In the genomic region with DNA sequence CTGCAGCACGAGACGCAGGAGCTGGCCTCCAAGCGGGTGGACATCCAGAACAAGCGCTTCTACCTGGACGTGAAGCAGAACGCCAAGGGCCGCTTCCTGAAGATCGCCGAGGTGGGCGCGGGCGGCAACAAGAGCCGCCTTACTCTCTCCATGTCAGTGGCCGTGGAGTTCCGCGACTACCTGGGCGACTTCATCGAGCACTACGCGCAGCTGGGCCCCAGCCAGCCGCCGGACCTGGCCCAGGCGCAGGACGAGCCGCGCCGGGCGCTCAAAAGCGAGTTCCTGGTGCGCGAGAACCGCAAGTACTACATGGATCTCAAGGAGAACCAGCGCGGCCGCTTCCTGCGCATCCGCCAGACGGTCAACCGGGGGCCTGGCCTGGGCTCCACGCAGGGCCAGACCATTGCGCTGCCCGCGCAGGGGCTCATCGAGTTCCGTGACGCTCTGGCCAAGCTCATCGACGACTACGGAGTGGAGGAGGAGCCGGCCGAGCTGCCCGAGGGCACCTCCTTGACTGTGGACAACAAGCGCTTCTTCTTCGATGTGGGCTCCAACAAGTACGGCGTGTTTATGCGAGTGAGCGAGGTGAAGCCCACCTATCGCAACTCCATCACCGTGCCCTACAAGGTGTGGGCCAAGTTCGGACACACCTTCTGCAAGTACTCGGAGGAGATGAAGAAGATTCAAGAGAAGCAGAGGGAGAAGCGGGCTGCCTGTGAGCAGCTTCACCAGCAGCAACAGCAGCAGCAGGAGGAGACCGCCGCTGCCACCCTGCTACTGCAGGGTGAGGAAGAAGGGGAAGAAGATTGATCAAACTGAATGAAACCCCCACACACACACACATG, we compare ENCODE assay signal across 1 cellular context.
TF ChIP-seq lines count a peak whose summit lies in the region.

No MANE protein-coding gene starts in this region.

TF ChIP-seq in HepG2, 621 proteins besides CTCF, POLR2A, EP300 and RAD21 (continued from another document and continues in another):
- TF ChIP-seq HMG20A (CRISPR knock-in tag; IDR thresholded peaks at IDR 0.05; ENCODE audit: borderline replicate concordance) (no peak), HNRNPL (IDR thresholded peaks at IDR 0.05; ENCODE audit: low read depth, low read length) (no peak), TBL1XR1 (IDR thresholded peaks at IDR 0.05; ENCODE audit: borderline replicate concordance, low read length, partially characterized antibody) (no peak), ZNF816 (CRISPR knock-in tag; IDR thresholded peaks at IDR 0.05; ENCODE audit: borderline replicate concordance) (0 out of 2 replicates have a peak, but pooled peaks have one; percentile 33), PHF8 (CRISPR knock-in tag; IDR thresholded peaks at IDR 0.05) (peak; percentile 81), TSC22D2 (CRISPR knock-in tag; IDR thresholded peaks at IDR 0.05; ENCODE audit: borderline replicate concordance) (no peak), NR2F2 (IDR thresholded peaks at IDR 0.05; ENCODE audit: borderline replicate concordance, low read depth) (no peak), ZBTB38 (CRISPR knock-in tag; IDR thresholded peaks at IDR 0.05) (peak; percentile 18; the same call in 1 of the 2 replicates), ZNF333 (CRISPR knock-in tag; IDR thresholded peaks at IDR 0.05; ENCODE audit: borderline replicate concordance) (0 out of 2 replicates have a peak, but pooled peaks have one; percentile 22), FIP1L1 (IDR thresholded peaks at IDR 0.05; ENCODE audit: borderline replicate concordance, insufficient read depth, low read depth, low read length) (no peak), ZNF598 (CRISPR knock-in tag; IDR thresholded peaks at IDR 0.05; ENCODE audit: borderline replicate concordance) (peak; percentile 52; the same call in 1 of the 2 replicates), CCDC6 (CRISPR knock-in tag; IDR thresholded peaks at IDR 0.05) (peak; percentile 20; the same call in 1 of the 2 replicates), IKZF4 (CRISPR knock-in tag; IDR thresholded peaks at IDR 0.05; ENCODE audit: borderline replicate concordance, low read depth, not compliant biosample characterization) (no peak), KMT2A (CRISPR knock-in tag; IDR thresholded peaks at IDR 0.05) (peak; percentile 60), NFYB (CRISPR knock-in tag; IDR thresholded peaks at IDR 0.05) (no peak), ZNF549 (CRISPR knock-in tag; IDR thresholded peaks at IDR 0.05) (no peak), ZNF615 (CRISPR knock-in tag; IDR thresholded peaks at IDR 0.05; ENCODE audit: borderline replicate concordance) (no peak)
- TF ChIP-seq, protein P1, sequence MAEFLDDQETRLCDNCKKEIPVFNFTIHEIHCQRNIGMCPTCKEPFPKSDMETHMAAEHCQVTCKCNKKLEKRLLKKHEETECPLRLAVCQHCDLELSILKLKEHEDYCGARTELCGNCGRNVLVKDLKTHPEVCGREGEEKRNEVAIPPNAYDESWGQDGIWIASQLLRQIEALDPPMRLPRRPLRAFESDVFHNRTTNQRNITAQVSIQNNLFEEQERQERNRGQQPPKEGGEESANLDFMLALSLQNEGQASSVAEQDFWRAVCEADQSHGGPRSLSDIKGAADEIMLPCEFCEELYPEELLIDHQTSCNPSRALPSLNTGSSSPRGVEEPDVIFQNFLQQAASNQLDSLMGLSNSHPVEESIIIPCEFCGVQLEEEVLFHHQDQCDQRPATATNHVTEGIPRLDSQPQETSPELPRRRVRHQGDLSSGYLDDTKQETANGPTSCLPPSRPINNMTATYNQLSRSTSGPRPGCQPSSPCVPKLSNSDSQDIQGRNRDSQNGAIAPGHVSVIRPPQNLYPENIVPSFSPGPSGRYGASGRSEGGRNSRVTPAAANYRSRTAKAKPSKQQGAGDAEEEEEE (CRISPR knock-in tag; IDR thresholded peaks at IDR 0.05; ENCODE audit: borderline replicate concordance): no peak
- TF ChIP-seq, protein P2, sequence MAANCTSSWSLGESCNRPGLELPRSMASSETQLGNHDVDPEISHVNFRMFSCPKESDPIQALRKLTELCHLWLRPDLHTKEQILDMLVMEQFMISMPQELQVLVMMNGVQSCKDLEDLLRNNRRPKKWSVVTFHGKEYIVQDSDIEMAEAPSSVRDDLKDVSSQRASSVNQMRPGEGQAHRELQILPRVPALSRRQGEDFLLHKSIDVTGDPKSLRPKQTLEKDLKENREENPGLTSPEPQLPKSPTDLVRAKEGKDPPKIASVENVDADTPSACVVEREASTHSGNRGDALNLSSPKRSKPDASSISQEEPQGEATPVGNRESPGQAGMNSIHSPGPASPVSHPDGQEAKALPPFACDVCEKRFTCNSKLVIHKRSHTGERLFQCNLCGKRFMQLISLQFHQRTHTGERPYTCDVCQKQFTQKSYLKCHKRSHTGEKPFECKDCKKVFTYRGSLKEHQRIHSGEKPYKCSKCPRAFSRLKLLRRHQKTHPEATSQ (CRISPR knock-in tag; IDR thresholded peaks at IDR 0.05; ENCODE audit: borderline replicate concordance): no peak
- TF ChIP-seq, protein P3, sequence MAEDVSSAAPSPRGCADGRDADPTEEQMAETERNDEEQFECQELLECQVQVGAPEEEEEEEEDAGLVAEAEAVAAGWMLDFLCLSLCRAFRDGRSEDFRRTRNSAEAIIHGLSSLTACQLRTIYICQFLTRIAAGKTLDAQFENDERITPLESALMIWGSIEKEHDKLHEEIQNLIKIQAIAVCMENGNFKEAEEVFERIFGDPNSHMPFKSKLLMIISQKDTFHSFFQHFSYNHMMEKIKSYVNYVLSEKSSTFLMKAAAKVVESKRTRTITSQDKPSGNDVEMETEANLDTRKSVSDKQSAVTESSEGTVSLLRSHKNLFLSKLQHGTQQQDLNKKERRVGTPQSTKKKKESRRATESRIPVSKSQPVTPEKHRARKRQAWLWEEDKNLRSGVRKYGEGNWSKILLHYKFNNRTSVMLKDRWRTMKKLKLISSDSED (CRISPR knock-in tag; IDR thresholded peaks at IDR 0.05): no peak
- TF ChIP-seq, protein P4, sequence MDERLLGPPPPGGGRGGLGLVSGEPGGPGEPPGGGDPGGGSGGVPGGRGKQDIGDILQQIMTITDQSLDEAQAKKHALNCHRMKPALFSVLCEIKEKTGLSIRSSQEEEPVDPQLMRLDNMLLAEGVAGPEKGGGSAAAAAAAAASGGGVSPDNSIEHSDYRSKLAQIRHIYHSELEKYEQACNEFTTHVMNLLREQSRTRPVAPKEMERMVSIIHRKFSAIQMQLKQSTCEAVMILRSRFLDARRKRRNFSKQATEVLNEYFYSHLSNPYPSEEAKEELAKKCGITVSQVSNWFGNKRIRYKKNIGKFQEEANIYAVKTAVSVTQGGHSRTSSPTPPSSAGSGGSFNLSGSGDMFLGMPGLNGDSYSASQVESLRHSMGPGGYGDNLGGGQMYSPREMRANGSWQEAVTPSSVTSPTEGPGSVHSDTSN (CRISPR knock-in tag; IDR thresholded peaks at IDR 0.05): no peak
- TF ChIP-seq, protein P5, sequence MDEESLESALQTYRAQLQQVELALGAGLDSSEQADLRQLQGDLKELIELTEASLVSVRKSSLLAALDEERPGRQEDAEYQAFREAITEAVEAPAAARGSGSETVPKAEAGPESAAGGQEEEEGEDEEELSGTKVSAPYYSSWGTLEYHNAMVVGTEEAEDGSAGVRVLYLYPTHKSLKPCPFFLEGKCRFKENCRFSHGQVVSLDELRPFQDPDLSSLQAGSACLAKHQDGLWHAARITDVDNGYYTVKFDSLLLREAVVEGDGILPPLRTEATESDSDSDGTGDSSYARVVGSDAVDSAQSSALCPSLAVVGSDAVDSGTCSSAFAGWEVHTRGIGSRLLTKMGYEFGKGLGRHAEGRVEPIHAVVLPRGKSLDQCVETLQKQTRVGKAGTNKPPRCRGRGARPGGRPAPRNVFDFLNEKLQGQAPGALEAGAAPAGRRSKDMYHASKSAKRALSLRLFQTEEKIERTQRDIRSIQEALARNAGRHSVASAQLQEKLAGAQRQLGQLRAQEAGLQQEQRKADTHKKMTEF (CRISPR knock-in tag; IDR thresholded peaks at IDR 0.05): peak; percentile 39; the same call in 1 of the 2 replicates
- TF ChIP-seq, protein P6, sequence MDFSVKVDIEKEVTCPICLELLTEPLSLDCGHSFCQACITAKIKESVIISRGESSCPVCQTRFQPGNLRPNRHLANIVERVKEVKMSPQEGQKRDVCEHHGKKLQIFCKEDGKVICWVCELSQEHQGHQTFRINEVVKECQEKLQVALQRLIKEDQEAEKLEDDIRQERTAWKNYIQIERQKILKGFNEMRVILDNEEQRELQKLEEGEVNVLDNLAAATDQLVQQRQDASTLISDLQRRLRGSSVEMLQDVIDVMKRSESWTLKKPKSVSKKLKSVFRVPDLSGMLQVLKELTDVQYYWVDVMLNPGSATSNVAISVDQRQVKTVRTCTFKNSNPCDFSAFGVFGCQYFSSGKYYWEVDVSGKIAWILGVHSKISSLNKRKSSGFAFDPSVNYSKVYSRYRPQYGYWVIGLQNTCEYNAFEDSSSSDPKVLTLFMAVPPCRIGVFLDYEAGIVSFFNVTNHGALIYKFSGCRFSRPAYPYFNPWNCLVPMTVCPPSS (IDR thresholded peaks at IDR 0.05): no peak
- TF ChIP-seq, protein P7, sequence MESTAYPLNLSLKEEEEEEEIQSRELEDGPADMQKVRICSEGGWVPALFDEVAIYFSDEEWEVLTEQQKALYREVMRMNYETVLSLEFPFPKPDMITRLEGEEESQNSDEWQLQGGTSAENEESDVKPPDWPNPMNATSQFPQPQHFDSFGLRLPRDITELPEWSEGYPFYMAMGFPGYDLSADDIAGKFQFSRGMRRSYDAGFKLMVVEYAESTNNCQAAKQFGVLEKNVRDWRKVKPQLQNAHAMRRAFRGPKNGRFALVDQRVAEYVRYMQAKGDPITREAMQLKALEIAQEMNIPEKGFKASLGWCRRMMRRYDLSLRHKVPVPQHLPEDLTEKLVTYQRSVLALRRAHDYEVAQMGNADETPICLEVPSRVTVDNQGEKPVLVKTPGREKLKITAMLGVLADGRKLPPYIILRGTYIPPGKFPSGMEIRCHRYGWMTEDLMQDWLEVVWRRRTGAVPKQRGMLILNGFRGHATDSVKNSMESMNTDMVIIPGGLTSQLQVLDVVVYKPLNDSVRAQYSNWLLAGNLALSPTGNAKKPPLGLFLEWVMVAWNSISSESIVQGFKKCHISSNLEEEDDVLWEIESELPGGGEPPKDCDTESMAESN (CRISPR knock-in tag; conservative IDR thresholded peaks at IDR 0.05): peak; percentile 48; the same call in 1 of the 2 replicates
- TF ChIP-seq, protein P8, sequence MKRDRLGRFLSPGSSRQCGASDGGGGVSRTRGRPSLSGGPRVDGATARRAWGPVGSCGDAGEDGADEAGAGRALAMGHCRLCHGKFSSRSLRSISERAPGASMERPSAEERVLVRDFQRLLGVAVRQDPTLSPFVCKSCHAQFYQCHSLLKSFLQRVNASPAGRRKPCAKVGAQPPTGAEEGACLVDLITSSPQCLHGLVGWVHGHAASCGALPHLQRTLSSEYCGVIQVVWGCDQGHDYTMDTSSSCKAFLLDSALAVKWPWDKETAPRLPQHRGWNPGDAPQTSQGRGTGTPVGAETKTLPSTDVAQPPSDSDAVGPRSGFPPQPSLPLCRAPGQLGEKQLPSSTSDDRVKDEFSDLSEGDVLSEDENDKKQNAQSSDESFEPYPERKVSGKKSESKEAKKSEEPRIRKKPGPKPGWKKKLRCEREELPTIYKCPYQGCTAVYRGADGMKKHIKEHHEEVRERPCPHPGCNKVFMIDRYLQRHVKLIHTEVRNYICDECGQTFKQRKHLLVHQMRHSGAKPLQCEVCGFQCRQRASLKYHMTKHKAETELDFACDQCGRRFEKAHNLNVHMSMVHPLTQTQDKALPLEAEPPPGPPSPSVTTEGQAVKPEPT (CRISPR knock-in tag; IDR thresholded peaks at IDR 0.05; ENCODE audit: low read depth): no peak
- TF ChIP-seq, protein P9, sequence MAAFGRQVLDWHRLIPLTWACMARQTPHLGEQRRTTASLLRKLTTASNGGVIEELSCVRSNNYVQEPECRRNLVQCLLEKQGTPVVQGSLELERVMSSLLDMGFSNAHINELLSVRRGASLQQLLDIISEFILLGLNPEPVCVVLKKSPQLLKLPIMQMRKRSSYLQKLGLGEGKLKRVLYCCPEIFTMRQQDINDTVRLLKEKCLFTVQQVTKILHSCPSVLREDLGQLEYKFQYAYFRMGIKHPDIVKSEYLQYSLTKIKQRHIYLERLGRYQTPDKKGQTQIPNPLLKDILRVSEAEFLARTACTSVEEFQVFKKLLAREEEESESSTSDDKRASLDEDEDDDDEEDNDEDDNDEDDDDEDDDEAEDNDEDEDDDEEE (CRISPR knock-in tag; IDR thresholded peaks at IDR 0.05): peak; percentile 91
- TF ChIP-seq, protein P10, sequence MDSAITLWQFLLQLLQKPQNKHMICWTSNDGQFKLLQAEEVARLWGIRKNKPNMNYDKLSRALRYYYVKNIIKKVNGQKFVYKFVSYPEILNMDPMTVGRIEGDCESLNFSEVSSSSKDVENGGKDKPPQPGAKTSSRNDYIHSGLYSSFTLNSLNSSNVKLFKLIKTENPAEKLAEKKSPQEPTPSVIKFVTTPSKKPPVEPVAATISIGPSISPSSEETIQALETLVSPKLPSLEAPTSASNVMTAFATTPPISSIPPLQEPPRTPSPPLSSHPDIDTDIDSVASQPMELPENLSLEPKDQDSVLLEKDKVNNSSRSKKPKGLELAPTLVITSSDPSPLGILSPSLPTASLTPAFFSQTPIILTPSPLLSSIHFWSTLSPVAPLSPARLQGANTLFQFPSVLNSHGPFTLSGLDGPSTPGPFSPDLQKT (CRISPR knock-in tag; IDR thresholded peaks at IDR 0.05; ENCODE audit: borderline replicate concordance): no peak
- TF ChIP-seq, protein P11, sequence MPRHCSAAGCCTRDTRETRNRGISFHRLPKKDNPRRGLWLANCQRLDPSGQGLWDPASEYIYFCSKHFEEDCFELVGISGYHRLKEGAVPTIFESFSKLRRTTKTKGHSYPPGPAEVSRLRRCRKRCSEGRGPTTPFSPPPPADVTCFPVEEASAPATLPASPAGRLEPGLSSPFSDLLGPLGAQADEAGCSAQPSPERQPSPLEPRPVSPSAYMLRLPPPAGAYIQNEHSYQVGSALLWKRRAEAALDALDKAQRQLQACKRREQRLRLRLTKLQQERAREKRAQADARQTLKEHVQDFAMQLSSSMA (CRISPR knock-in tag; IDR thresholded peaks at IDR 0.05): no peak
- TF ChIP-seq, protein P12, sequence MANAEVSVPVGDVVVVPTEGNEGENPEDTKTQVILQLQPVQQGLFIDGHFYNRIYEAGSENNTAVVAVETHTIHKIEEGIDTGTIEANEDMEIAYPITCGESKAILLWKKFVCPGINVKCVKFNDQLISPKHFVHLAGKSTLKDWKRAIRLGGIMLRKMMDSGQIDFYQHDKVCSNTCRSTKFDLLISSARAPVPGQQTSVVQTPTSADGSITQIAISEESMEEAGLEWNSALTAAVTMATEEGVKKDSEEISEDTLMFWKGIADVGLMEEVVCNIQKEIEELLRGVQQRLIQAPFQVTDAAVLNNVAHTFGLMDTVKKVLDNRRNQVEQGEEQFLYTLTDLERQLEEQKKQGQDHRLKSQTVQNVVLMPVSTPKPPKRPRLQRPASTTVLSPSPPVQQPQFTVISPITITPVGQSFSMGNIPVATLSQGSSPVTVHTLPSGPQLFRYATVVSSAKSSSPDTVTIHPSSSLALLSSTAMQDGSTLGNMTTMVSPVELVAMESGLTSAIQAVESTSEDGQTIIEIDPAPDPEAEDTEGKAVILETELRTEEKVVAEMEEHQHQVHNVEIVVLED (CRISPR knock-in tag; IDR thresholded peaks at IDR 0.05; ENCODE audit: borderline replicate concordance): no peak
